Comparison of ENCODE assay signal across 11 cellular contexts in the genomic region with DNA sequence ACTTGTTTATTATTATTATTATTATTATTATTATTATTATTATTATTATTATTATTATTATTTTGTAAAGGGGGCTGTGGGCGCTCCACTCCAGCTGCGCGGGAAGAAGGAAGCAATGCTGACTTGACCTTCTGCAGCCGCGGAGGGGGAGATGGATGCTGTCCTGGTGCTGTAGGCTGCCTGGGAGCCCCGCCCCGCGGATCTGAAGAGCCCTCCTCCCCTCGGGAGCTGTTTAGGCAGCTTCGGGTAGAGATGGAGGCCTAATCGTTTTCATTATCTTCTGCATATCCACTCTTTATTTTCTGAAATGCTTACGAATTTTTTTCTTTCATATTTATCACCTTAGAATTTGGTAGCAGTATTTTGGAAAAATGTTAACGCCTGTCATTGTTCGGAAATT.
DNase-seq lines count a peak whose midpoint lies in the region; ATAC-seq and TF ChIP-seq lines count a peak whose summit lies in the region.
"Had no signal": no experiment of that assay in that cellular context is flagged by ENCODE, and none has a peak within 500 bp of the region (broad histone marks: within the 10 kb centered on the region; RNA-seq: fewer than 3 reads in every experiment).

No MANE protein-coding gene starts in this region.

- no peak for ATAC-seq in activated T-cell treated with anti-CD3 and anti-CD28 coated beads, Interleukin-2, amount 50 U/mL, for 72 hours (replicated peaks in 1 of 2)
- ATAC-seq in activated T-cell treated with anti-CD3 and anti-CD28 coated beads, Interleukin-2, amount 50 U/mL, for 4 hours = no peak

- H3K9me2 ChIP-seq in Karpas-422 (replicated peaks; ENCODE audit: insufficient read depth, low read length) = no peaks in the 10 kb centered on the region

- H3K27ac ChIP-seq in esophagus squamous epithelium = peak overlapping the region; percentile 40 to 80 (median 74)
- H3K27ac ChIP-seq in muscle layer of duodenum (ENCODE audit: low read length) = peak overlapping the region; percentile 97
- peak overlapping the region; percentile 90 for H3K27ac ChIP-seq in urinary bladder (ENCODE audit: low read depth)
- H3K27ac ChIP-seq in Karpas-422 (ENCODE audit: low read length) = no peak overlapping the region

- H3K9ac ChIP-seq in Karpas-422 (ENCODE audit: low read length) = no peak overlapping the region

- H3K4me3 ChIP-seq in esophagus squamous epithelium (no peak overlapping the region), muscle layer of duodenum (ENCODE audit: low read depth in 1 of 2, low read length in 2 of 2) (peak overlapping the region; percentile 23 to 32), urinary bladder (ENCODE audit: low read depth, low read length) (no peak overlapping the region), Karpas-422 (ENCODE audit: low read length) (no peak overlapping the region)

- H3K4me1 ChIP-seq in esophagus squamous epithelium (peaks cover 0 to 28% (median 18%) of the 10 kb centered on the region in 3 donors), muscle layer of duodenum (ENCODE audit: control insufficient read depth in 1 of 2, insufficient read depth in 2 of 2, low read length in 2 of 2) (peaks cover 0 to 3% of the 10 kb centered on the region in 2 donors), urinary bladder (ENCODE audit: insufficient read depth) (no peaks in the 10 kb centered on the region), Karpas-422 (ENCODE audit: low read length) (no peaks in the 10 kb centered on the region)

- no peaks in the 10 kb centered on the region for H3K27me3 Mint-ChIP-seq in activated T-cell treated with anti-CD3 and anti-CD28 coated beads, Interleukin-2, amount 50 U/mL, for 72 hours (ENCODE audit: low read depth)
- no peaks in the 10 kb centered on the region for H3K27me3 Mint-ChIP-seq in activated T-cell treated with anti-CD3 and anti-CD28 coated beads, Interleukin-2, amount 50 U/mL, for 4 hours (ENCODE audit: low read depth)

- peak overlapping the region; percentile 46 to 92 for H3K4me3 Mint-ChIP-seq in activated T-cell treated with anti-CD3 and anti-CD28 coated beads, Interleukin-2, amount 50 U/mL, for 72 hours
- H3K4me3 Mint-ChIP-seq in activated T-cell treated with anti-CD3 and anti-CD28 coated beads, Interleukin-2, amount 50 U/mL, for 4 hours = no peak overlapping the region

- H3K9me3 ChIP-seq in esophagus squamous epithelium (no peaks in the 10 kb centered on the region), muscle layer of duodenum (ENCODE audit: control insufficient read depth in 1 of 2, low read length in 2 of 2) (no peaks in the 10 kb centered on the region), Karpas-422 (ENCODE audit: low read length) (no peaks in the 10 kb centered on the region)

- H3K79me2 ChIP-seq in Karpas-422 (ENCODE audit: low read length) = no peaks in the 10 kb centered on the region

- intact Hi-C loops in esophagus squamous epithelium (cut with DNase I) = no loop called here

- no peaks in the 10 kb centered on the region for H4K20me1 ChIP-seq in Karpas-422 (ENCODE audit: insufficient read depth, low read depth, low read length)

- no peaks in the 10 kb centered on the region for H3K36me3 ChIP-seq in esophagus squamous epithelium
- no peaks in the 10 kb centered on the region for H3K36me3 ChIP-seq in muscle layer of duodenum (ENCODE audit: control insufficient read depth in 1 of 2, insufficient read depth in 2 of 2, low read length in 2 of 2)
- H3K36me3 ChIP-seq in urinary bladder (ENCODE audit: insufficient read depth) = no peaks in the 10 kb centered on the region
- H3K36me3 ChIP-seq in Karpas-422 (ENCODE audit: insufficient read depth, low read length) = no peaks in the 10 kb centered on the region

- no peak for TF ChIP-seq POLR2A in esophagus squamous epithelium (IDR thresholded peaks at IDR 0.05)

- H3K27me3 ChIP-seq in esophagus squamous epithelium (no peaks in the 10 kb centered on the region), muscle layer of duodenum (ENCODE audit: low read depth, low read length) (no peaks in the 10 kb centered on the region), Karpas-422 (ENCODE audit: low read length) (no peaks in the 10 kb centered on the region)

- DNase-seq in activated T-cell treated with anti-CD3 and anti-CD28 coated beads, Interleukin-2, amount 50 U/mL, for 72 hours = no peak
- no peak for DNase-seq in activated T-cell treated with anti-CD3 and anti-CD28 coated beads, Interleukin-2, amount 50 U/mL, for 4 hours
- DNase-seq in esophagus squamous epithelium (lab: John Stamatoyannopoulos, UW) (no peak), Karpas-422 (no peak), NCI-H187 (lab: John Stamatoyannopoulos, UW) (no peak), DMS 273 (lab: John Stamatoyannopoulos, UW; ENCODE audit: unreplicated experiment) (no peak)
- DNase-seq: activated CD8-positive, alpha-beta memory T cell treated with anti-CD3 and anti-CD28 coated beads, Interleukin-2, amount 50 U/mL, for 48 hours; NCI-H526 treated with DMSO at 0.1 percent for 48 hours; stimulated activated naive CD4-positive, alpha-beta T cell had no signal

- H3K27ac Mint-ChIP-seq in activated T-cell treated with anti-CD3 and anti-CD28 coated beads, Interleukin-2, amount 50 U/mL, for 72 hours = peak overlapping the region; percentile 96

- no peak overlapping the region for H3K4me2 ChIP-seq in Karpas-422 (ENCODE audit: low read depth, low read length, poor library complexity, severe bottlenecking)

- WGBS in esophagus squamous epithelium, 2 donors = 52 to 77% methylated on average over 14 of the region's 14 CpGs
- WGBS in urinary bladder = 36% methylated on average over 14 of the region's 14 CpGs

- H2AFZ ChIP-seq in Karpas-422 (ENCODE audit: low read length) = no peak overlapping the region

- peaks cover under 1 to 8% of the 10 kb centered on the region in 2 donors for H3K36me3 Mint-ChIP-seq in activated T-cell treated with anti-CD3 and anti-CD28 coated beads, Interleukin-2, amount 50 U/mL, for 72 hours (ENCODE audit: insufficient read depth in 2 of 2)
- H3K36me3 Mint-ChIP-seq in activated T-cell treated with anti-CD3 and anti-CD28 coated beads, Interleukin-2, amount 50 U/mL, for 4 hours (ENCODE audit: insufficient read depth) = no peaks in the 10 kb centered on the region

- TF ChIP-seq CTCF in esophagus squamous epithelium (IDR thresholded peaks at IDR 0.05) = no peak

- H3K4me1 Mint-ChIP-seq in activated T-cell treated with anti-CD3 and anti-CD28 coated beads, Interleukin-2, amount 50 U/mL, for 72 hours (ENCODE audit: low read depth) = peaks cover 48% of the 10 kb centered on the region
- peaks cover 33% of the 10 kb centered on the region for H3K4me1 Mint-ChIP-seq in activated T-cell treated with anti-CD3 and anti-CD28 coated beads, Interleukin-2, amount 50 U/mL, for 4 hours (ENCODE audit: low read depth)

- H3K9me3 Mint-ChIP-seq in activated T-cell treated with anti-CD3 and anti-CD28 coated beads, Interleukin-2, amount 50 U/mL, for 72 hours = peaks cover 3 to 5% of the 10 kb centered on the region in 2 donors
- no peaks in the 10 kb centered on the region for H3K9me3 Mint-ChIP-seq in activated T-cell treated with anti-CD3 and anti-CD28 coated beads, Interleukin-2, amount 50 U/mL, for 4 hours

Comparison
In these comparisons a context has a peak if more than half of its experiments do, and no peak if none do; other contexts are left out.
1. H3K4me3 ChIP-seq: peak in muscle layer of duodenum (2 of 2); none in esophagus squamous epithelium (0 of 4), urinary bladder (single experiment) and Karpas-422 (single experiment).